In genomic region chr5:103703617-103704016, GRCh38 we compare ENCODE assay signal across 23 cellular contexts.
"Had no signal": no experiment of that assay in that cellular context is flagged by ENCODE, and none has a peak within 500 bp of the region (broad histone marks: within the 10 kb centered on the region; RNA-seq: fewer than 3 reads in every experiment).

No MANE protein-coding gene starts in this region.

- H3K27ac ChIP-seq: ascending aorta, brain microvascular endothelial cell, esophagus muscularis mucosa, gastrocnemius medialis, parathyroid adenoma, thyroid gland, upper lobe of right lung had no signal

- H3K36me3 ChIP-seq: ascending aorta, brain microvascular endothelial cell, esophagus muscularis mucosa, gastrocnemius medialis, thyroid gland, upper lobe of right lung had no signal

- H3K9me3 ChIP-seq: ascending aorta, esophagus muscularis mucosa, gastrocnemius medialis, thyroid gland, upper lobe of right lung had no signal

- H3K4me3 ChIP-seq: ascending aorta, esophagus muscularis mucosa, gastrocnemius medialis, thyroid gland, upper lobe of right lung had no signal

- H3K4me1 ChIP-seq: ascending aorta, esophagus muscularis mucosa, gastrocnemius medialis, parathyroid adenoma, thyroid gland, upper lobe of right lung had no signal

- H3K27me3 ChIP-seq: ascending aorta, brain microvascular endothelial cell, esophagus muscularis mucosa, gastrocnemius medialis, thyroid gland, upper lobe of right lung had no signal

- DNase-seq: activated CD4-positive, alpha-beta T cell treated with anti-CD3 and anti-CD28 coated beads, Interleukin-2, amount 50 U/mL, for 4 hours; activated CD8-positive, alpha-beta memory T cell treated with anti-CD3 and anti-CD28 coated beads for 24 hours; activated CD8-positive, alpha-beta memory T cell treated with anti-CD3 and anti-CD28 coated beads, Interleukin-2, amount 50 U/mL, for 4 hours; activated T-cell treated with anti-CD3 and anti-CD28 coated beads, Interleukin-2, amount 50 U/mL, for 24 hours; brain microvascular endothelial cell; effector memory CD4-positive, alpha-beta T cell; gastrocnemius medialis; hypothalamus; left colon; mesendoderm; naive B cell; nucleus accumbens; right cardiac atrium; stimulated activated CD4-positive, alpha-beta T cell treated with anti-CD3 and anti-CD28 coated beads, Interleukin-4, amount 100 ng/mL, for 24 hours; stimulated activated naive CD8-positive, alpha-beta T cell treated with anti-CD3 and anti-CD28 coated beads, Interleukin-15, Interleukin-2, amounts not matched to agents 100 U/mL and 50 U/mL, for 24 hours; thyroid gland; upper lobe of right lung had no signal

- ATAC-seq: activated naive CD4-positive, alpha-beta T cell treated with anti-CD3 and anti-CD28 coated beads, Interleukin-2, amount 50 U/mL, for 72 hours; activated T-helper 17 cell treated with anti-CD3 and anti-CD28 coated beads, Interleukin-2, amount 50 U/mL, for 72 hours; gastrocnemius medialis; left colon; right cardiac atrium; stimulated activated naive CD8-positive, alpha-beta T cell treated with anti-CD3 and anti-CD28 coated beads, Interleukin-15, Interleukin-2, amounts not matched to agents 100 U/mL and 50 U/mL, for 24 hours; upper lobe of right lung; WTC11 had no signal
